Comparison of ENCODE assay signal across 1 cellular context in the genomic region with DNA sequence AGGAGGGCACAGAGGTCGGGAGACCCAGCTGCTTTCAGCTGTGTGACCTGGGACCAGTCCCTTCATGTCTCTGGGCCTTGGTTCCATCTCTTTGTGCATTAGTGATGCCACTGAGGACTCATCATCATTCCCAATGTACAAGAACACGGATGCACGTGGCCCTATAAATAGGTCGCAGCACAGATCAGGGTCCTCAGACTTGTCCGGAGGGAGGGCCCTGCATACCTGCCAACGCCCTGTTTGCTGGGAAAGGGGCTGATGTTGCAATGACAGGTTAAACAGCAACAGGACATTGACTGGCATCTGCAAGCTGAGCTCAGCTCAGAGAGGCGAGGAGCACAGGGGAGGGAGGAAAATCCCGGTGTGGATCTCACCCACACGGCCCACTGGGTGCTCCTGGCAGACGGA.
TF ChIP-seq lines count a peak whose summit lies in the region.

No MANE protein-coding gene starts in this region.

TF ChIP-seq in liver, 16 proteins besides CTCF, POLR2A, EP300 and RAD21 (continued from another document):
- TF ChIP-seq, protein P1, sequence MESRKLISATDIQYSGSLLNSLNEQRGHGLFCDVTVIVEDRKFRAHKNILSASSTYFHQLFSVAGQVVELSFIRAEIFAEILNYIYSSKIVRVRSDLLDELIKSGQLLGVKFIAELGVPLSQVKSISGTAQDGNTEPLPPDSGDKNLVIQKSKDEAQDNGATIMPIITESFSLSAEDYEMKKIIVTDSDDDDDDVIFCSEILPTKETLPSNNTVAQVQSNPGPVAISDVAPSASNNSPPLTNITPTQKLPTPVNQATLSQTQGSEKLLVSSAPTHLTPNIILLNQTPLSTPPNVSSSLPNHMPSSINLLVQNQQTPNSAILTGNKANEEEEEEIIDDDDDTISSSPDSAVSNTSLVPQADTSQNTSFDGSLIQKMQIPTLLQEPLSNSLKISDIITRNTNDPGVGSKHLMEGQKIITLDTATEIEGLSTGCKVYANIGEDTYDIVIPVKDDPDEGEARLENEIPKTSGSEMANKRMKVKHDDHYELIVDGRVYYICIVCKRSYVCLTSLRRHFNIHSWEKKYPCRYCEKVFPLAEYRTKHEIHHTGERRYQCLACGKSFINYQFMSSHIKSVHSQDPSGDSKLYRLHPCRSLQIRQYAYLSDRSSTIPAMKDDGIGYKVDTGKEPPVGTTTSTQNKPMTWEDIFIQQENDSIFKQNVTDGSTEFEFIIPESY (IDR thresholded peaks at IDR 0.05), result peak; percentile 67
- TF ChIP-seq JUND (IDR thresholded peaks at IDR 0.05), result peak in 1 of 2 donors; percentile 85
- peak; percentile 37 to 52 for TF ChIP-seq EGR1 (IDR thresholded peaks at IDR 0.05; ENCODE audit: low read depth in 2 of 2)
- no peak for TF ChIP-seq FOXA2 (IDR thresholded peaks at IDR 0.05)
- peak; percentile 34 for TF ChIP-seq HNF4G (IDR thresholded peaks at IDR 0.05)
- TF ChIP-seq FOXA1 (IDR thresholded peaks at IDR 0.05), result peak; percentile 60
- no peak for TF ChIP-seq NR2F2 (IDR thresholded peaks at IDR 0.05)
- peak in 1 of 2 donors; percentile 83 for TF ChIP-seq HNF4A (conservative IDR thresholded peaks at IDR 0.05)
